Comparison of ENCODE assay signal across 14 cellular contexts in genomic region chr3:53342353-53342752, GRCh38. TPM values are rescaled to one million over a fixed set of nuclear protein-coding genes. Genes with fewer than 3 reads are reported as not detected.
DNase-seq lines count a peak whose midpoint lies in the region; ATAC-seq, FAIRE-seq and TF ChIP-seq lines count a peak whose summit lies in the region.
"Had no signal": no experiment of that assay in that cellular context is flagged by ENCODE, and none has a peak within 500 bp of the region (broad histone marks: within the 10 kb centered on the region; RNA-seq: fewer than 3 reads in every experiment).

No MANE protein-coding gene starts in this region.

- no peak for TF ChIP-seq POLR2A in endothelial cell of umbilical vein (IDR thresholded peaks at IDR 0.05; ENCODE audit: low read depth, low read length)
- no peak for TF ChIP-seq POLR2A in right lobe of liver (IDR thresholded peaks at IDR 0.05)
- no peak for TF ChIP-seq POLR2A in GM12891 (IDR thresholded peaks at IDR 0.05; ENCODE audit: low read depth, low read length)

- intact Hi-C loops in endothelial cell of umbilical vein (cut with micrococcal nuclease) (no loop called here), right lobe of liver (cut with DNase I) (no loop called here)

- H3K4me3 ChIP-seq in endothelial cell of umbilical vein (replicated peaks in 1 of 3; ENCODE audit: insufficient read depth in 1 of 3, low read depth in 1 of 3, low read length in 3 of 3) (no peak overlapping the region), right lobe of liver (no peak overlapping the region)
- H3K4me3 ChIP-seq: dorsolateral prefrontal cortex had no signal

- BruUV-seq in endothelial cell of umbilical vein (replicated peaks; lab: Mats Ljungman, UMichigan), result no TSS peak

- H3K79me2 ChIP-seq in endothelial cell of umbilical vein (ENCODE audit: control insufficient read depth, insufficient read depth, low read length), result peaks cover 74% of the 10 kb centered on the region

- ATAC-seq in right lobe of liver, result peak; percentile 46 to 80 (median 65)
- ATAC-seq in activated CD4-positive, CD25-positive, alpha-beta regulatory T cell treated with anti-CD3 and anti-CD28 coated beads, Interleukin-2, amount 50 U/mL, for 24 hours, result no peak

- no peak overlapping the region for H3K4me2 ChIP-seq in endothelial cell of umbilical vein (ENCODE audit: insufficient read depth, low read length)

- H3K27ac ChIP-seq in endothelial cell of umbilical vein (ENCODE audit: insufficient read depth, low read depth, low read length) (peak overlapping the region; percentile 30), right lobe of liver (peak overlapping the region in 1 of 3 donors; percentile 46)
- H3K27ac ChIP-seq: neutrophil had no signal

- no peaks in the 10 kb centered on the region for H3K9me1 ChIP-seq in endothelial cell of umbilical vein (replicated peaks; ENCODE audit: control insufficient read depth, extremely low read depth, insufficient read depth, low read length)

- dilution Hi-C loops in endothelial cell of umbilical vein (cut with MboI; ENCODE audit: extremely low pct_ligation_motif_present, low sequenced_read_pairs), result no loop called here

- FAIRE-seq in endothelial cell of umbilical vein (lab: Jason Lieb, UNC) (no peak), GM12891 (lab: Jason Lieb, UNC) (no peak)

- H2AFZ ChIP-seq in endothelial cell of umbilical vein (ENCODE audit: low read depth, low read length), result no peak overlapping the region

- DNase-seq in A172 (ENCODE audit: low spot score), result peak; percentile 14
- DNase-seq in M059J (ENCODE audit: low read depth), result peak; percentile 13
- peak; percentile 15 for DNase-seq in endothelial cell of umbilical vein (ENCODE audit: low read depth, low spot score)
- peak; percentile 32 to 62 (median 51) for DNase-seq in right lobe of liver
- DNase-seq in GM12891 (ENCODE audit: insufficient read length, low spot score), result no peak
- no peak for DNase-seq in dedifferentiated amniotic fluid mesenchymal stem cell (ENCODE audit: extremely low spot score)
- no peak for DNase-seq in NCI-H2171 treated with DMSO at 0.1 percent for 48 hours (lab: John Stamatoyannopoulos, UW)
- DNase-seq: DMS153; NCI-H1417 treated with DMSO at 0.1 percent for 48 hours; NCI-H524; stimulated activated naive CD4-positive, alpha-beta T cell treated with Interleukin-2 at 50 U/mL for 16 hours had no signal

- peaks cover 3% of the 10 kb centered on the region for H4K20me1 ChIP-seq in endothelial cell of umbilical vein (replicated peaks; ENCODE audit: control insufficient read depth, extremely low read depth, insufficient read depth, low read length)

- H3K9me3 ChIP-seq in endothelial cell of umbilical vein (replicated peaks; ENCODE audit: control insufficient read depth, insufficient read depth, low read length) (no peaks in the 10 kb centered on the region), right lobe of liver (no peaks in the 10 kb centered on the region)
- H3K9me3 ChIP-seq: neutrophil had no signal

- H3K27me3 ChIP-seq in endothelial cell of umbilical vein (ENCODE audit: control insufficient read depth in 2 of 2, insufficient read depth in 2 of 2, low read length in 2 of 2), result no peaks in the 10 kb centered on the region
- no peaks in the 10 kb centered on the region for H3K27me3 ChIP-seq in right lobe of liver
- H3K27me3 ChIP-seq: dorsolateral prefrontal cortex, neutrophil had no signal

- 16% methylated on average over 3 of the region's 3 CpGs for WGBS in right lobe of liver (ENCODE audit: insufficient coverage, low coverage, low lambda C conversion rate, missing lambda C conversion rate)

- TF ChIP-seq CTCF in endothelial cell of umbilical vein (IDR thresholded peaks at IDR 0.05; ENCODE audit: extremely low read depth in 1 of 2, insufficient read depth in 1 of 2, low read depth in 1 of 2, low read length in 2 of 2) (no peak), right lobe of liver (IDR thresholded peaks at IDR 0.05) (no peak)

- POLR2A ChIA-PET in endothelial cell of umbilical vein (lab: Charles Lee), result no interaction called here

- peaks cover 9 to 10% of the 10 kb centered on the region in 2 experiments for H3K36me3 ChIP-seq in endothelial cell of umbilical vein (ENCODE audit: control insufficient read depth in 2 of 2, extremely low read depth in 1 of 2, insufficient read depth in 2 of 2, low read length in 2 of 2)
- H3K36me3 ChIP-seq in right lobe of liver, result peaks cover 0 to 40% (median under 1%) of the 10 kb centered on the region in 4 donors

- H3K9ac ChIP-seq in endothelial cell of umbilical vein (replicated peaks; ENCODE audit: extremely low read depth, insufficient read depth, low read length), result no peak overlapping the region

- H3K4me1 ChIP-seq in endothelial cell of umbilical vein (ENCODE audit: control insufficient read depth, extremely low read depth, insufficient read depth, low read length), result peaks cover 12% of the 10 kb centered on the region
- peaks cover 0 to 14% (median 5%) of the 10 kb centered on the region in 4 donors for H3K4me1 ChIP-seq in right lobe of liver

- CTCF ChIA-PET in endothelial cell of umbilical vein (lab: Charles Lee), result no interaction called here

TF ChIP-seq in endothelial cell of umbilical vein, 7 proteins besides CTCF, POLR2A, EP300 and RAD21:
- TF ChIP-seq EZH2 (IDR thresholded peaks at IDR 0.05; ENCODE audit: borderline replicate concordance, low read depth, low read length, severe bottlenecking) (no peak), MAX (IDR thresholded peaks at IDR 0.05; ENCODE audit: insufficient read depth, insufficient read length) (no peak), MYC (IDR thresholded peaks at IDR 0.05; ENCODE audit: low read depth, low read length) (no peak), FOS (IDR thresholded peaks at IDR 0.05; ENCODE audit: borderline replicate concordance, insufficient read depth, low read length) (no peak), GATA2 (IDR thresholded peaks at IDR 0.05; ENCODE audit: insufficient read depth, insufficient read length, low read depth, low read length) (no peak), JUN (IDR thresholded peaks at IDR 0.05; ENCODE audit: borderline replicate concordance, insufficient read depth, insufficient read length, low read depth) (no peak), POLR2AphosphoS5 (IDR thresholded peaks at IDR 0.05; ENCODE audit: insufficient read depth, low read depth, low read length) (no peak)

TF ChIP-seq in GM12891, 5 proteins besides CTCF, POLR2A, EP300 and RAD21:
- no peak for TF ChIP-seq SPI1 (IDR thresholded peaks at IDR 0.05; ENCODE audit: low read depth, low read length)
- no peak for TF ChIP-seq PAX5 (IDR thresholded peaks at IDR 0.05; ENCODE audit: insufficient read depth, low read length, severe bottlenecking)
- no peak for TF ChIP-seq POU2F2 (IDR thresholded peaks at IDR 0.05; ENCODE audit: low read depth, low read length)
- TF ChIP-seq POLR2AphosphoS5 (IDR thresholded peaks at IDR 0.05; ENCODE audit: low read depth, low read length), result no peak
- no peak for TF ChIP-seq TAF1 (IDR thresholded peaks at IDR 0.05; ENCODE audit: low read depth, low read length)

RNA-seq across cellular contexts. Expression of gene DCP1A, which starts 5.0 kb away (rescaled TPM):
- total RNA-seq in A172 (2014; rRNA removed; shearing (Covaris generic)), result 13.8 and 14.4 TPM in 2 replicates
- 9.0 and 16.5 TPM in 2 replicates for total RNA-seq in M059J (2014; rRNA removed; shearing (Covaris generic))
- total RNA-seq in endothelial cell of umbilical vein, result 28.5 and 38.0 TPM in 2 replicates
- 29.5 and 32.3 TPM in 2 replicates for polyA plus RNA-seq in endothelial cell of umbilical vein
- polyA plus RNA-seq in endothelial cell of umbilical vein (2011; cell fraction: cytosol; rRNA removed), result 23.4 and 28.7 TPM in 2 replicates
- polyA plus RNA-seq in endothelial cell of umbilical vein (2011; cell fraction: nucleus; rRNA removed), result 40.7 and 43.1 TPM in 2 replicates
- 22.0 and 23.2 TPM in 2 replicates for polyA plus RNA-seq in endothelial cell of umbilical vein (2012)
- polyA minus RNA-seq in endothelial cell of umbilical vein, result 115 and 120 TPM in 2 replicates
- polyA minus RNA-seq in endothelial cell of umbilical vein (2011; cell fraction: cytosol; rRNA and poly(A)+ RNA removed), result 28.8 TPM
- 77.7 and 92.9 TPM in 2 replicates for polyA minus RNA-seq in endothelial cell of umbilical vein (2011; cell fraction: nucleus; rRNA and poly(A)+ RNA removed)
- total RNA-seq in right lobe of liver, result 10 to 100 TPM in 1 of 6 experiments, 1 to 10 TPM in 5; 5.7 to 12.1 (median 7.1) TPM
- 5.8 TPM for polyA plus RNA-seq in GM12891 (2012; ENCODE audit: low read depth, missing spikeins)

Comparison
In these comparisons a context has a peak if more than half of its experiments do, and no peak if none do; other contexts are left out.
1. DNase-seq: peak in A172 (single experiment), M059J (single experiment), endothelial cell of umbilical vein (single experiment) and right lobe of liver (3 of 3); none in GM12891 (single experiment), dedifferentiated amniotic fluid mesenchymal stem cell (single experiment) and NCI-H2171 treated with DMSO at 0.1 percent for 48 hours (single experiment).
2. ATAC-seq: peak in right lobe of liver (4 of 4); none in activated CD4-positive, CD25-positive, alpha-beta regulatory T cell treated with anti-CD3 and anti-CD28 coated beads, Interleukin-2, amount 50 U/mL, for 24 hours (0 of 2).